1 cellular context compared by ENCODE assay signal in the genomic region with DNA sequence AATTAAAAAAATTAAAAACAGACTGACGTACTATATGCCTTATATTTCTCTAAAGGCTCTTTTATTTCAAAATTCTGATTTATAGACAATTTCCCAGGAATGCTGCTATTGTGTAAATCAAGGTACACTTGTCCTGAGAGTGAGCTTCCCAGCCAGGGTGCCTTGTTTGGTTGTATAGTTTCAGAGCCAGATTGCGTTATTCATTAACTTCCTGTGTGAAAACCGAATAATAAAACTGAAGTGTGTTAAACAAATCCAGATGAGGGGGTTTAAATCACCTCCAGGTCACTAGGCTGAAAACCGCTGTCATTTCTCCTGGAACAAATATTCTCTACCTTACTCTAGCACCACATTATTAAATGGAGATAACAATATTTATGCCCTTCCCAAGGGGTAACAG.
TF ChIP-seq lines count a peak whose summit lies in the region.

No MANE protein-coding gene starts in this region.

TF ChIP-seq in GM23338, 12 proteins besides CTCF, POLR2A, EP300 and RAD21 (continued from another document):
- TF ChIP-seq ZNF462 (CRISPR knock-in tag; IDR thresholded peaks at IDR 0.05) (no peak), STAT1 (IDR thresholded peaks at IDR 0.05; ENCODE audit: unreplicated experiment) (no peak), ZNF114 (CRISPR knock-in tag; IDR thresholded peaks at IDR 0.05) (no peak), ZNF331 (CRISPR knock-in tag; IDR thresholded peaks at IDR 0.05; ENCODE audit: low read depth) (no peak), NANOG (IDR thresholded peaks at IDR 0.05; ENCODE audit: borderline replicate concordance) (no peak), EZH2 (IDR thresholded peaks at IDR 0.05; ENCODE audit: low read depth, unreplicated experiment) (no peak), POLR2AphosphoS5 (IDR thresholded peaks at IDR 0.05; ENCODE audit: low read depth) (no peak), JUNB (IDR thresholded peaks at IDR 0.05; ENCODE audit: unreplicated experiment) (no peak)
- TF ChIP-seq, protein P1, sequence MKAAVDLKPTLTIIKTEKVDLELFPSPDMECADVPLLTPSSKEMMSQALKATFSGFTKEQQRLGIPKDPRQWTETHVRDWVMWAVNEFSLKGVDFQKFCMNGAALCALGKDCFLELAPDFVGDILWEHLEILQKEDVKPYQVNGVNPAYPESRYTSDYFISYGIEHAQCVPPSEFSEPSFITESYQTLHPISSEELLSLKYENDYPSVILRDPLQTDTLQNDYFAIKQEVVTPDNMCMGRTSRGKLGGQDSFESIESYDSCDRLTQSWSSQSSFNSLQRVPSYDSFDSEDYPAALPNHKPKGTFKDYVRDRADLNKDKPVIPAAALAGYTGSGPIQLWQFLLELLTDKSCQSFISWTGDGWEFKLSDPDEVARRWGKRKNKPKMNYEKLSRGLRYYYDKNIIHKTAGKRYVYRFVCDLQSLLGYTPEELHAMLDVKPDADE (IDR thresholded peaks at IDR 0.05) = no peak
